ENCODE assay signal across 1 cellular context in the genomic region with DNA sequence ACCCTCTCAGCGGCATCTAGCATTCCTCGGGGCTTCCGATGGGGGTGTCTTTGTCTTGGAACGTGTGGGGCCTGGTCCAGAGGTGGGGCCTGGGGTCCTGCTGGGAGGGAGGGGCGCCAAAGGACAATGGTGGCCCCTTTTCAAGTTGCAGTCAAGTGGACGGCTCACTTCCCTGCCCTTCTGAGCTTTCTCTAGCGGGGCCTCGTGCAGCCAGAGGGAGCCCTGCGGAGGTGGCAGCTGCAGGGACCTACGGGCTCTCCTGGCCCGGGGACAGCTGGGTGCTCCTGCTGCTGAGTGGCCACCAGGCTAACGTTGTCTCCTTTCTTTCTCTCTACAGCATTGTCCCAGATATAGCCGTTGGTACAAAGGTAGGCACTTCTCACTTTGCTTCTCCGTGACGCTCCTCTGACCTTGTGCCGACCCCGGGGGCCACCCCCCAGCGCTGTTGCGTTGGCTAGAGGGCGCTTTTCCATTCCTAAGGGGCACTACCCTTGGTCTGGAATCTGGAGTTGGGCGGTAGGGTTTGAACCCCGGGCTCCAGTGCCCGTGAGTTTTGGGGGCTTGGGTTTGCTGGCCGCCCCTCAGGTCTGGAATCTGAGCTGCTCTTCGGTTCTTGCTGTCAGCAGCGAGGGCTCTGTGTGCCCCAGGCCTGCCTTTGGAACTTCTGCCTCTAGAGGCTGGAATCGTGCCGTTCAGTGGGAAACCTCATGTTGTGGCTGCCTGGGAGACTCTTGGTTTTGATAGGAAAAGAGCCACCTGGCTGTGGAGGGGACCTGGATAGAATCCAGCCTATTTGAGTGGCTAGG.
TF ChIP-seq lines count a peak whose summit lies in the region.

No MANE protein-coding gene starts in this region.

TF ChIP-seq in K562, 482 proteins besides CTCF, POLR2A, EP300 and RAD21 (continued from another document and continues in another):
- TF ChIP-seq XRCC3 (IDR thresholded peaks at IDR 0.05) (no peak), TBL1XR1 (IDR thresholded peaks at IDR 0.05; ENCODE audit: low read length in 2 of 2) (no peak), ESRRA (IDR thresholded peaks at IDR 0.05; ENCODE audit: borderline replicate concordance, low read depth) (peak; percentile 70), RFX5 (IDR thresholded peaks at IDR 0.05; ENCODE audit: low read depth, low read length) (no peak), ZNF197 (CRISPR knock-in tag; IDR thresholded peaks at IDR 0.05; ENCODE audit: low read depth) (no peak), NFIX (CRISPR knock-in tag; IDR thresholded peaks at IDR 0.05; ENCODE audit: low read depth) (no peak), MAFG (tag; conservative IDR thresholded peaks at IDR 0.05) (no peak), KLF16 (IDR thresholded peaks at IDR 0.05) (no peak), KAT8 (IDR thresholded peaks at IDR 0.05; ENCODE audit: low read depth) (no peak), HSF4 (CRISPR knock-in tag; IDR thresholded peaks at IDR 0.05; ENCODE audit: borderline replicate concordance) (no peak), RNF2 (IDR thresholded peaks at IDR 0.05) (no peak), MAZ (CRISPR knock-in tag; conservative IDR thresholded peaks at IDR 0.05 in 1 of 2, IDR thresholded peaks at IDR 0.05 in 1 of 2) (no peak), ZNF239 (CRISPR knock-in tag; IDR thresholded peaks at IDR 0.05) (no peak), ELF1 (tag; IDR thresholded peaks at IDR 0.05) (no peak), KLF6 (CRISPR knock-in tag; IDR thresholded peaks at IDR 0.05; ENCODE audit: borderline replicate concordance) (no peak), RB1 (IDR thresholded peaks at IDR 0.05; ENCODE audit: low read depth) (no peak), RBM15 (IDR thresholded peaks at IDR 0.05; ENCODE audit: insufficient read depth, low read length) (no peak), GABPB1 (CRISPR knock-in tag; IDR thresholded peaks at IDR 0.05) (peak; percentile 34; the same call in 1 of the 2 replicates), ZNF644 (tag; IDR thresholded peaks at IDR 0.05; ENCODE audit: low read depth) (no peak), SETDB1 (IDR thresholded peaks at IDR 0.05; ENCODE audit: low read length) (no peak), CBFA2T2 (conservative IDR thresholded peaks at IDR 0.05) (no peak)
- TF ChIP-seq, protein P1, sequence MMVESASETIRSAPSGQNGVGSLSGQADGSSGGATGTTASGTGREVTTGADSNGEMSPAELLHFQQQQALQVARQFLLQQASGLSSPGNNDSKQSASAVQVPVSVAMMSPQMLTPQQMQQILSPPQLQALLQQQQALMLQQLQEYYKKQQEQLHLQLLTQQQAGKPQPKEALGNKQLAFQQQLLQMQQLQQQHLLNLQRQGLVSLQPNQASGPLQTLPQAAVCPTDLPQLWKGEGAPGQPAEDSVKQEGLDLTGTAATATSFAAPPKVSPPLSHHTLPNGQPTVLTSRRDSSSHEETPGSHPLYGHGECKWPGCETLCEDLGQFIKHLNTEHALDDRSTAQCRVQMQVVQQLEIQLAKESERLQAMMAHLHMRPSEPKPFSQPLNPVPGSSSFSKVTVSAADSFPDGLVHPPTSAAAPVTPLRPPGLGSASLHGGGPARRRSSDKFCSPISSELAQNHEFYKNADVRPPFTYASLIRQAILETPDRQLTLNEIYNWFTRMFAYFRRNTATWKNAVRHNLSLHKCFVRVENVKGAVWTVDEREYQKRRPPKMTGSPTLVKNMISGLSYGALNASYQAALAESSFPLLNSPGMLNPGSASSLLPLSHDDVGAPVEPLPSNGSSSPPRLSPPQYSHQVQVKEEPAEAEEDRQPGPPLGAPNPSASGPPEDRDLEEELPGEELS (CRISPR knock-in tag; IDR thresholded peaks at IDR 0.05; ENCODE audit: borderline replicate concordance): no peak
- TF ChIP-seq, protein P2, sequence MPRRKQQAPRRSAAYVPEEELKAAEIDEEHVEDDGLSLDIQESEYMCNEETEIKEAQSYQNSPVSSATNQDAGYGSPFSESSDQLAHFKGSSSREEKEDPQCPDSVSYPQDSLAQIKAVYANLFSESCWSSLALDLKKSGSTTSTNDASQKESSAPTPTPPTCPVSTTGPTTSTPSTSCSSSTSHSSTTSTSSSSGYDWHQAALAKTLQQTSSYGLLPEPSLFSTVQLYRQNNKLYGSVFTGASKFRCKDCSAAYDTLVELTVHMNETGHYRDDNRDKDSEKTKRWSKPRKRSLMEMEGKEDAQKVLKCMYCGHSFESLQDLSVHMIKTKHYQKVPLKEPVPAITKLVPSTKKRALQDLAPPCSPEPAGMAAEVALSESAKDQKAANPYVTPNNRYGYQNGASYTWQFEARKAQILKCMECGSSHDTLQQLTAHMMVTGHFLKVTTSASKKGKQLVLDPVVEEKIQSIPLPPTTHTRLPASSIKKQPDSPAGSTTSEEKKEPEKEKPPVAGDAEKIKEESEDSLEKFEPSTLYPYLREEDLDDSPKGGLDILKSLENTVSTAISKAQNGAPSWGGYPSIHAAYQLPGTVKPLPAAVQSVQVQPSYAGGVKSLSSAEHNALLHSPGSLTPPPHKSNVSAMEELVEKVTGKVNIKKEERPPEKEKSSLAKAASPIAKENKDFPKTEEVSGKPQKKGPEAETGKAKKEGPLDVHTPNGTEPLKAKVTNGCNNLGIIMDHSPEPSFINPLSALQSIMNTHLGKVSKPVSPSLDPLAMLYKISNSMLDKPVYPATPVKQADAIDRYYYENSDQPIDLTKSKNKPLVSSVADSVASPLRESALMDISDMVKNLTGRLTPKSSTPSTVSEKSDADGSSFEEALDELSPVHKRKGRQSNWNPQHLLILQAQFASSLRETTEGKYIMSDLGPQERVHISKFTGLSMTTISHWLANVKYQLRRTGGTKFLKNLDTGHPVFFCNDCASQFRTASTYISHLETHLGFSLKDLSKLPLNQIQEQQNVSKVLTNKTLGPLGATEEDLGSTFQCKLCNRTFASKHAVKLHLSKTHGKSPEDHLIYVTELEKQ (CRISPR knock-in tag; IDR thresholded peaks at IDR 0.05): no peak
- TF ChIP-seq, protein P3, sequence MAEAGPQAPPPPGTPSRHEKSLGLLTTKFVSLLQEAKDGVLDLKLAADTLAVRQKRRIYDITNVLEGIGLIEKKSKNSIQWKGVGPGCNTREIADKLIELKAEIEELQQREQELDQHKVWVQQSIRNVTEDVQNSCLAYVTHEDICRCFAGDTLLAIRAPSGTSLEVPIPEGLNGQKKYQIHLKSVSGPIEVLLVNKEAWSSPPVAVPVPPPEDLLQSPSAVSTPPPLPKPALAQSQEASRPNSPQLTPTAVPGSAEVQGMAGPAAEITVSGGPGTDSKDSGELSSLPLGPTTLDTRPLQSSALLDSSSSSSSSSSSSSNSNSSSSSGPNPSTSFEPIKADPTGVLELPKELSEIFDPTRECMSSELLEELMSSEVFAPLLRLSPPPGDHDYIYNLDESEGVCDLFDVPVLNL (CRISPR knock-in tag; IDR thresholded peaks at IDR 0.05; ENCODE audit: low read depth): no peak
- TF ChIP-seq, protein P4, sequence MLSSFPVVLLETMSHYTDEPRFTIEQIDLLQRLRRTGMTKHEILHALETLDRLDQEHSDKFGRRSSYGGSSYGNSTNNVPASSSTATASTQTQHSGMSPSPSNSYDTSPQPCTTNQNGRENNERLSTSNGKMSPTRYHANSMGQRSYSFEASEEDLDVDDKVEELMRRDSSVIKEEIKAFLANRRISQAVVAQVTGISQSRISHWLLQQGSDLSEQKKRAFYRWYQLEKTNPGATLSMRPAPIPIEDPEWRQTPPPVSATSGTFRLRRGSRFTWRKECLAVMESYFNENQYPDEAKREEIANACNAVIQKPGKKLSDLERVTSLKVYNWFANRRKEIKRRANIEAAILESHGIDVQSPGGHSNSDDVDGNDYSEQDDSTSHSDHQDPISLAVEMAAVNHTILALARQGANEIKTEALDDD (IDR thresholded peaks at IDR 0.05): no peak
- TF ChIP-seq, protein P5, sequence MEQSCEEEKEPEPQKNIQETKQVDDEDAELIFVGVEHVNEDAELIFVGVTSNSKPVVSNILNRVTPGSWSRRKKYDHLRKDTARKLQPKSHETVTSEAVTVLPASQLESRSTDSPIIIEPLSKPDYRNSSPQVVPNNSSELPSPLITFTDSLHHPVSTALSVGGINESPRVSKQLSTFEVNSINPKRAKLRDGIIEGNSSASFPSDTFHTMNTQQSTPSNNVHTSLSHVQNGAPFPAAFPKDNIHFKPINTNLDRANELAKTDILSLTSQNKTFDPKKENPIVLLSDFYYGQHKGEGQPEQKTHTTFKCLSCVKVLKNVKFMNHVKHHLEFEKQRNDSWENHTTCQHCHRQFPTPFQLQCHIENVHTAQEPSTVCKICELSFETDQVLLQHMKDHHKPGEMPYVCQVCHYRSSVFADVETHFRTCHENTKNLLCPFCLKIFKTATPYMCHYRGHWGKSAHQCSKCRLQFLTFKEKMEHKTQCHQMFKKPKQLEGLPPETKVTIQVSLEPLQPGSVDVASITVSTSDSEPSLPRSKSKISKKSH (CRISPR knock-in tag; IDR thresholded peaks at IDR 0.05): no peak
- TF ChIP-seq, protein P6, sequence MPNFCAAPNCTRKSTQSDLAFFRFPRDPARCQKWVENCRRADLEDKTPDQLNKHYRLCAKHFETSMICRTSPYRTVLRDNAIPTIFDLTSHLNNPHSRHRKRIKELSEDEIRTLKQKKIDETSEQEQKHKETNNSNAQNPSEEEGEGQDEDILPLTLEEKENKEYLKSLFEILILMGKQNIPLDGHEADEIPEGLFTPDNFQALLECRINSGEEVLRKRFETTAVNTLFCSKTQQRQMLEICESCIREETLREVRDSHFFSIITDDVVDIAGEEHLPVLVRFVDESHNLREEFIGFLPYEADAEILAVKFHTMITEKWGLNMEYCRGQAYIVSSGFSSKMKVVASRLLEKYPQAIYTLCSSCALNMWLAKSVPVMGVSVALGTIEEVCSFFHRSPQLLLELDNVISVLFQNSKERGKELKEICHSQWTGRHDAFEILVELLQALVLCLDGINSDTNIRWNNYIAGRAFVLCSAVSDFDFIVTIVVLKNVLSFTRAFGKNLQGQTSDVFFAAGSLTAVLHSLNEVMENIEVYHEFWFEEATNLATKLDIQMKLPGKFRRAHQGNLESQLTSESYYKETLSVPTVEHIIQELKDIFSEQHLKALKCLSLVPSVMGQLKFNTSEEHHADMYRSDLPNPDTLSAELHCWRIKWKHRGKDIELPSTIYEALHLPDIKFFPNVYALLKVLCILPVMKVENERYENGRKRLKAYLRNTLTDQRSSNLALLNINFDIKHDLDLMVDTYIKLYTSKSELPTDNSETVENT (CRISPR knock-in tag; IDR thresholded peaks at IDR 0.05): no peak
- TF ChIP-seq, protein P7, sequence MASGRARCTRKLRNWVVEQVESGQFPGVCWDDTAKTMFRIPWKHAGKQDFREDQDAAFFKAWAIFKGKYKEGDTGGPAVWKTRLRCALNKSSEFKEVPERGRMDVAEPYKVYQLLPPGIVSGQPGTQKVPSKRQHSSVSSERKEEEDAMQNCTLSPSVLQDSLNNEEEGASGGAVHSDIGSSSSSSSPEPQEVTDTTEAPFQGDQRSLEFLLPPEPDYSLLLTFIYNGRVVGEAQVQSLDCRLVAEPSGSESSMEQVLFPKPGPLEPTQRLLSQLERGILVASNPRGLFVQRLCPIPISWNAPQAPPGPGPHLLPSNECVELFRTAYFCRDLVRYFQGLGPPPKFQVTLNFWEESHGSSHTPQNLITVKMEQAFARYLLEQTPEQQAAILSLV (tag; IDR thresholded peaks at IDR 0.05): no peak
- TF ChIP-seq, protein P8, sequence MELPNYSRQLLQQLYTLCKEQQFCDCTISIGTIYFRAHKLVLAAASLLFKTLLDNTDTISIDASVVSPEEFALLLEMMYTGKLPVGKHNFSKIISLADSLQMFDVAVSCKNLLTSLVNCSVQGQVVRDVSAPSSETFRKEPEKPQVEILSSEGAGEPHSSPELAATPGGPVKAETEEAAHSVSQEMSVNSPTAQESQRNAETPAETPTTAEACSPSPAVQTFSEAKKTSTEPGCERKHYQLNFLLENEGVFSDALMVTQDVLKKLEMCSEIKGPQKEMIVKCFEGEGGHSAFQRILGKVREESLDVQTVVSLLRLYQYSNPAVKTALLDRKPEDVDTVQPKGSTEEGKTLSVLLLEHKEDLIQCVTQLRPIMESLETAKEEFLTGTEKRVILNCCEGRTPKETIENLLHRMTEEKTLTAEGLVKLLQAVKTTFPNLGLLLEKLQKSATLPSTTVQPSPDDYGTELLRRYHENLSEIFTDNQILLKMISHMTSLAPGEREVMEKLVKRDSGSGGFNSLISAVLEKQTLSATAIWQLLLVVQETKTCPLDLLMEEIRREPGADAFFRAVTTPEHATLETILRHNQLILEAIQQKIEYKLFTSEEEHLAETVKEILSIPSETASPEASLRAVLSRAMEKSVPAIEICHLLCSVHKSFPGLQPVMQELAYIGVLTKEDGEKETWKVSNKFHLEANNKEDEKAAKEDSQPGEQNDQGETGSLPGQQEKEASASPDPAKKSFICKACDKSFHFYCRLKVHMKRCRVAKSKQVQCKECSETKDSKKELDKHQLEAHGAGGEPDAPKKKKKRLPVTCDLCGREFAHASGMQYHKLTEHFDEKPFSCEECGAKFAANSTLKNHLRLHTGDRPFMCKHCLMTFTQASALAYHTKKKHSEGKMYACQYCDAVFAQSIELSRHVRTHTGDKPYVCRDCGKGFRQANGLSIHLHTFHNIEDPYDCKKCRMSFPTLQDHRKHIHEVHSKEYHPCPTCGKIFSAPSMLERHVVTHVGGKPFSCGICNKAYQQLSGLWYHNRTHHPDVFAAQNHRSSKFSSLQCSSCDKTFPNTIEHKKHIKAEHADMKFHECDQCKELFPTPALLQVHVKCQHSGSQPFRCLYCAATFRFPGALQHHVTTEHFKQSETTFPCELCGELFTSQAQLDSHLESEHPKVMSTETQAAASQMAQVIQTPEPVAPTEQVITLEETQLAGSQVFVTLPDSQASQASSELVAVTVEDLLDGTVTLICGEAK (IDR thresholded peaks at IDR 0.05): no peak; the same call in 1 of the 2 replicates
- TF ChIP-seq, protein P8 (CRISPR knock-in tag; IDR thresholded peaks at IDR 0.05): no peak
